12 cellular contexts compared by ENCODE assay signal in the genomic region with DNA sequence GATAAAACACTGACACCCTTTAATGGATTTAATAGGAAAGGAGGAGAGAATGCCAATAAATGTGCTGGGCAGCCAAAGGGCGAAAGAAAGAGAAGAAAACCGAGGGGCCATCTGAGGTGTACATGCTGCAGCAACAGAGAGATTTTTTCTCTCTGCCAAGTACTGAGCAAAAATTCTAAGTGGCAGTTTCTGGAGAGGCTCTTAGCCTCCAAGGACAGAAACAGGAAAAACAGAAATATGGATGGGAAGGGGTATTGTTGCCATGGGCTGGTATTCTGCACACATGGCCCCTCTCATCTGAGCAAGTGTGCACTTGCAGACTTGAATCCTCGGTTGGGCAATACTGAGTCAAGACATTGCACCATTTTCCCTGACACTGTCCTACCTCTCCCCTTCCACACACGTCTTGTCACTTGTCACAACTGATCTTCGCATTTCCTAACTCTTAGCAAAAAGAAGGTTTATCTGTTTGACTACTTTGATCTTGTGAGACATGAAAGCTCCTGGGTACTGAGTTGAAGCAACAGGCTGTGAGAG.
DNase-seq lines count a peak whose midpoint lies in the region; ATAC-seq and TF ChIP-seq lines count a peak whose summit lies in the region.
"Had no signal": no experiment of that assay in that cellular context is flagged by ENCODE, and none has a peak within 500 bp of the region (broad histone marks: within the 10 kb centered on the region; RNA-seq: fewer than 3 reads in every experiment).

No MANE protein-coding gene starts in this region.

- ATAC-seq in lower lobe of right lung: peak; percentile 75 to 78
- ATAC-seq in GM18873 (IDR thresholded peaks at IDR 0.05; ENCODE audit: low FRiP score, unreplicated experiment): no peak
- ATAC-seq in GM19467 (IDR thresholded peaks at IDR 0.05; ENCODE audit: unreplicated experiment): no peak
- ATAC-seq: K562 had no signal

- H3K36me3 ChIP-seq in lower lobe of right lung: peaks cover 55% of the 10 kb centered on the region
- H3K36me3 ChIP-seq in thyroid gland: peaks cover 10 to 17% of the 10 kb centered on the region in 2 donors
- H3K36me3 ChIP-seq: neutrophil had no signal

- TF ChIP-seq CTCF in brain (conservative IDR thresholded peaks at IDR 0.05) (no peak), lower lobe of right lung (IDR thresholded peaks at IDR 0.05) (no peak), thyroid gland (IDR thresholded peaks at IDR 0.05) (no peak)

- H3K27me3 Mint-ChIP-seq in brain: no peaks in the 10 kb centered on the region

- peak overlapping the region; percentile 43 to 97 (median 81) for H3K27ac Mint-ChIP-seq in brain

- intact Hi-C loops in lower lobe of right lung (cut with DNase I): no loop called here
- intact Hi-C loops in thyroid gland (cut with DNase I): no loop called here
- intact Hi-C loops in head of caudate nucleus (cut with DNase I): no loop called here

- no peak for TF ChIP-seq POLR2A in thyroid gland (IDR thresholded peaks at IDR 0.05)

- peaks cover 2 to 11% (median 6%) of the 10 kb centered on the region in 5 experiments for H3K9me3 Mint-ChIP-seq in brain

- H3K4me3 ChIP-seq in lower lobe of right lung: no peak overlapping the region
- no peak overlapping the region for H3K4me3 ChIP-seq in thyroid gland (replicated peaks in 1 of 3)
- H3K4me3 ChIP-seq: K562 had no signal

- H3K36me3 Mint-ChIP-seq in brain: peaks cover 75% of the 10 kb centered on the region

- H3K27me3 ChIP-seq in lower lobe of right lung (ENCODE audit: low read depth) (no peaks in the 10 kb centered on the region), thyroid gland (no peaks in the 10 kb centered on the region)
- H3K27me3 ChIP-seq: neutrophil had no signal

- peaks cover 18% of the 10 kb centered on the region for H3K4me1 ChIP-seq in lower lobe of right lung
- H3K4me1 ChIP-seq in thyroid gland: peaks cover 34 to 35% of the 10 kb centered on the region in 2 donors

- H3K4me1 Mint-ChIP-seq in brain: peaks cover 38% of the 10 kb centered on the region

- DNase-seq in NOMO-1 (lab: John Stamatoyannopoulos, UW; ENCODE audit: unreplicated experiment in 2 of 2) (peak; percentile 67 to 75), lower lobe of right lung (no peak), thyroid gland (peak; percentile 38 to 39), AG20443 (ENCODE audit: low spot score) (no peak), head of caudate nucleus (no peak)
- DNase-seq: erythroblast; stimulated activated naive CD4-positive, alpha-beta T cell had no signal

- peak overlapping the region in 3 of 5 experiments; percentile 12 to 51 (median 51) for H3K4me3 Mint-ChIP-seq in brain

- H3K9me3 ChIP-seq in lower lobe of right lung (no peaks in the 10 kb centered on the region), thyroid gland (no peaks in the 10 kb centered on the region)
- H3K9me3 ChIP-seq: neutrophil had no signal

- H3K27ac ChIP-seq in lower lobe of right lung (peak overlapping the region; percentile 78), thyroid gland (peak overlapping the region; percentile 86 to 93 (median 91))
- H3K27ac ChIP-seq: neutrophil had no signal

- 49 to 58% methylated on average over 5 of the region's 5 CpGs for WGBS in thyroid gland, 2 donors

Comparison
In these comparisons a context has a peak if more than half of its experiments do, and no peak if none do; other contexts are left out.
1. DNase-seq: peak in NOMO-1 (2 of 2) and thyroid gland (2 of 2); none in lower lobe of right lung (single experiment), AG20443 (single experiment) and head of caudate nucleus (0 of 42).
2. ATAC-seq: peak in lower lobe of right lung (2 of 2); none in GM18873 (single experiment) and GM19467 (single experiment).